Comparison of ENCODE assay signal across 1 cellular context in genomic region chr18:50280707-50281294, GRCh38.
TF ChIP-seq lines count a peak whose summit lies in the region.

No MANE protein-coding gene starts in this region.

TF ChIP-seq in HepG2, 621 proteins besides CTCF, POLR2A, EP300 and RAD21:
- TF ChIP-seq ZNF704 (CRISPR knock-in tag; IDR thresholded peaks at IDR 0.05; ENCODE audit: borderline replicate concordance) (0 out of 2 replicates have a peak, but pooled peaks have one; percentile 29), ZNF24 (IDR thresholded peaks at IDR 0.05) (no peak), HMGXB4 (CRISPR knock-in tag; IDR thresholded peaks at IDR 0.05; ENCODE audit: borderline replicate concordance in 1 of 2, low read depth in 1 of 2) (no peak), USF2 (IDR thresholded peaks at IDR 0.05; ENCODE audit: low read depth, low read length) (no peak), USF2 (CRISPR knock-in tag; IDR thresholded peaks at IDR 0.05; ENCODE audit: borderline replicate concordance) (0 out of 2 replicates have a peak, but pooled peaks have one; percentile 11), SOX6 (IDR thresholded peaks at IDR 0.05) (peak; percentile 69; the same call in 1 of the 2 replicates), SOX6 (CRISPR knock-in tag; IDR thresholded peaks at IDR 0.05) (no peak), ZNF512B (CRISPR knock-in tag; IDR thresholded peaks at IDR 0.05; ENCODE audit: borderline replicate concordance) (peak; percentile 68; the same call in 1 of the 2 replicates)
